In genomic region chr4:6594341-6594740, GRCh38 we compare ENCODE assay signal across 1 cellular context.
A peak's percentile ranks its signal among the peaks of the same experiment; 100 is the strongest.
TF ChIP-seq lines count a peak whose summit lies in the region.

No MANE protein-coding gene starts in this region.

TF ChIP-seq in K562, 482 proteins besides CTCF, POLR2A, EP300 and RAD21:
- TF ChIP-seq PATZ1 (CRISPR knock-in tag; IDR thresholded peaks at IDR 0.05; ENCODE audit: borderline replicate concordance) (no peak), POLR2G (IDR thresholded peaks at IDR 0.05; ENCODE audit: low read depth, low read length) (0 out of 2 replicates have a peak, but pooled peaks have one; percentile 31), BCLAF1 (IDR thresholded peaks at IDR 0.05; ENCODE audit: borderline replicate concordance in 1 of 2, control insufficient read depth in 1 of 2, low read depth in 2 of 2, low read length in 1 of 2) (no peak)
TF ChIP-seq in K562: peak in this region for 1.
